1 cellular context compared by ENCODE assay signal in genomic region chr17:68213428-68214411, GRCh38.
TF ChIP-seq lines count a peak whose summit lies in the region.
"Not testable (repeated sequence)": the region's sequence is repeated elsewhere in the genome, so short reads cannot be mapped to it uniquely, and the experiment has no call there.

No MANE protein-coding gene starts in this region.

TF ChIP-seq in K562, 482 proteins besides CTCF, POLR2A, EP300 and RAD21 (continues in another document):
- 0 out of 2 replicates have a peak, but pooled peaks have one; percentile 24 for TF ChIP-seq ELF4 (CRISPR knock-in tag; IDR thresholded peaks at IDR 0.05)
- TF ChIP-seq ZBTB11 (CRISPR knock-in tag; IDR thresholded peaks at IDR 0.05), result peak in 1 of 3 experiments; percentile 47; a peak in 1 of 6 replicates
- peak in 1 of 2 experiments; percentile 83; a peak in 2 of 4 replicates for TF ChIP-seq SRF (CRISPR knock-in tag; IDR thresholded peaks at IDR 0.05)
- peak; percentile 93 for TF ChIP-seq HDAC2 (IDR thresholded peaks at IDR 0.05)
- TF ChIP-seq SPI1 (IDR thresholded peaks at IDR 0.05; ENCODE audit: borderline replicate concordance, low read depth, low read length), result peak; percentile 79
- TF ChIP-seq ELF1 (tag; IDR thresholded peaks at IDR 0.05), result 0 out of 2 replicates have a peak, but pooled peaks have one; percentile 21
- peak; percentile 20; the same call in 1 of the 2 replicates for TF ChIP-seq EGR1 (conservative IDR thresholded peaks at IDR 0.05)
- peak; percentile 22; the same call in 1 of the 2 replicates for TF ChIP-seq VEZF1 (CRISPR knock-in tag; IDR thresholded peaks at IDR 0.05)
- peak; percentile 84; the same call in 1 of the 2 replicates for TF ChIP-seq SMARCE1 (IDR thresholded peaks at IDR 0.05)
- peak; percentile 94 for TF ChIP-seq SOX6 (IDR thresholded peaks at IDR 0.05)
- peak in 1 of 2 experiments; percentile 28; a peak in 1 of 4 replicates for TF ChIP-seq FOXK2 (conservative IDR thresholded peaks at IDR 0.05 in 1 of 2, IDR thresholded peaks at IDR 0.05 in 1 of 2; ENCODE audit: low read depth in 2 of 2)
- TF ChIP-seq ARID1B (IDR thresholded peaks at IDR 0.05), result peak; percentile 91
- TF ChIP-seq MTA1 (IDR thresholded peaks at IDR 0.05; ENCODE audit: borderline replicate concordance), result peak; percentile 70; the same call in 1 of the 2 replicates
- peak; percentile 50; the same call in 1 of the 2 replicates for TF ChIP-seq NFIC (IDR thresholded peaks at IDR 0.05)
- peak; percentile 17; the same call in 1 of the 2 replicates for TF ChIP-seq CTBP1 (IDR thresholded peaks at IDR 0.05; ENCODE audit: borderline replicate concordance)
- peak; percentile 39; the same call in 1 of the 2 replicates for TF ChIP-seq FOXM1 (IDR thresholded peaks at IDR 0.05; ENCODE audit: low read depth)
- not testable (repeated sequence) for TF ChIP-seq FOXM1 (CRISPR knock-in tag; IDR thresholded peaks at IDR 0.05; ENCODE audit: low read depth); TEAD4 (CRISPR knock-in tag; IDR thresholded peaks at IDR 0.05; ENCODE audit: borderline replicate concordance); ZBTB40 (CRISPR knock-in tag; IDR thresholded peaks at IDR 0.05); TOE1 (CRISPR knock-in tag; IDR thresholded peaks at IDR 0.05; ENCODE audit: borderline replicate concordance, low read depth)
- peak; percentile 87 for TF ChIP-seq CBFA2T3 (IDR thresholded peaks at IDR 0.05)
- TF ChIP-seq KDM1A (IDR thresholded peaks at IDR 0.05), result peak; percentile 95
- TF ChIP-seq BCOR (IDR thresholded peaks at IDR 0.05), result peak; percentile 52; the same call in 1 of the 2 replicates
- TF ChIP-seq HMGN3 (IDR thresholded peaks at IDR 0.05; ENCODE audit: borderline replicate concordance, extremely low read depth, insufficient read length, low read depth, low read length), result peak; percentile 23
- peak; percentile 76 for TF ChIP-seq TCF3 (CRISPR knock-in tag; IDR thresholded peaks at IDR 0.05)
- peak; percentile 37; the same call in 1 of the 2 replicates for TF ChIP-seq EHMT2 (IDR thresholded peaks at IDR 0.05)
- TF ChIP-seq TRIM24 (IDR thresholded peaks at IDR 0.05), result peak; percentile 38 to 57; a peak in 1 of 4 replicates
- peak; percentile 61; the same call in 1 of the 2 replicates for TF ChIP-seq SMARCA5 (IDR thresholded peaks at IDR 0.05)
- peak; percentile 55; the same call in 1 of the 2 replicates for TF ChIP-seq SMARCC2 (IDR thresholded peaks at IDR 0.05; ENCODE audit: low read depth)
- TF ChIP-seq TEAD4 (IDR thresholded peaks at IDR 0.05; ENCODE audit: low read length), result peak; percentile 67; the same call in 1 of the 2 replicates
- peak in 1 of 2 experiments; percentile 95; a peak in 2 of 4 replicates for TF ChIP-seq HDAC1 (IDR thresholded peaks at IDR 0.05)
- TF ChIP-seq ZBTB40 (IDR thresholded peaks at IDR 0.05), result peak; percentile 24; the same call in 1 of the 2 replicates
- TF ChIP-seq GABPA (tag; conservative IDR thresholded peaks at IDR 0.05; ENCODE audit: low read depth), result peak; percentile 46
- TF ChIP-seq EP400 (IDR thresholded peaks at IDR 0.05), result peak; percentile 21; the same call in 1 of the 2 replicates
- peak; percentile 75 for TF ChIP-seq CBFA2T2 (conservative IDR thresholded peaks at IDR 0.05)
- TF ChIP-seq PKNOX1 (IDR thresholded peaks at IDR 0.05), result peak; percentile 24; the same call in 1 of the 2 replicates
- TF ChIP-seq MTA2 (IDR thresholded peaks at IDR 0.05; ENCODE audit: low read depth), result peak; percentile 74; the same call in 1 of the 2 replicates
- 0 out of 2 replicates have a peak, but pooled peaks have one; percentile 67 for TF ChIP-seq HLTF (IDR thresholded peaks at IDR 0.05)
- peak; percentile 77 for TF ChIP-seq NCOR1 (IDR thresholded peaks at IDR 0.05)
- TF ChIP-seq TOE1 (IDR thresholded peaks at IDR 0.05; ENCODE audit: borderline replicate concordance), result 0 out of 2 replicates have a peak, but pooled peaks have one; percentile 32
- TF ChIP-seq MNT (conservative IDR thresholded peaks at IDR 0.05), result peak in 1 of 2 experiments; percentile 43; a peak in 2 of 4 replicates
- TF ChIP-seq MEF2D (tag; conservative IDR thresholded peaks at IDR 0.05; ENCODE audit: low read depth), result peak; percentile 58; the same call in 1 of the 2 replicates
- peak; percentile 69 for TF ChIP-seq KLF16 (IDR thresholded peaks at IDR 0.05)
- TF ChIP-seq PHB2 (IDR thresholded peaks at IDR 0.05; ENCODE audit: low read depth), result 0 out of 2 replicates have a peak, but pooled peaks have one; percentile 62
- peak; percentile 44; the same call in 1 of the 2 replicates for TF ChIP-seq CXXC5 (CRISPR knock-in tag; IDR thresholded peaks at IDR 0.05)
- TF ChIP-seq TBL1XR1 (IDR thresholded peaks at IDR 0.05; ENCODE audit: low read length in 2 of 2), result peak in 1 of 2 experiments; percentile 38; a peak in 1 of 4 replicates
- TF ChIP-seq TAL1 (IDR thresholded peaks at IDR 0.05), result peak; percentile 77
- peak; percentile 47 to 95; a peak in 3 of 4 replicates for TF ChIP-seq RCOR1 (IDR thresholded peaks at IDR 0.05; ENCODE audit: borderline replicate concordance in 1 of 2, low read depth in 2 of 2, low read length in 2 of 2)
- TF ChIP-seq ARID3A (IDR thresholded peaks at IDR 0.05; ENCODE audit: borderline replicate concordance, low read depth, low read length), result 0 out of 2 replicates have a peak, but pooled peaks have one; percentile 24
- TF ChIP-seq HDAC3 (IDR thresholded peaks at IDR 0.05; ENCODE audit: borderline replicate concordance, partially characterized antibody), result peak; percentile 74
- TF ChIP-seq SMARCA4 (IDR thresholded peaks at IDR 0.05), result peak; percentile 78
